In the genomic region with DNA sequence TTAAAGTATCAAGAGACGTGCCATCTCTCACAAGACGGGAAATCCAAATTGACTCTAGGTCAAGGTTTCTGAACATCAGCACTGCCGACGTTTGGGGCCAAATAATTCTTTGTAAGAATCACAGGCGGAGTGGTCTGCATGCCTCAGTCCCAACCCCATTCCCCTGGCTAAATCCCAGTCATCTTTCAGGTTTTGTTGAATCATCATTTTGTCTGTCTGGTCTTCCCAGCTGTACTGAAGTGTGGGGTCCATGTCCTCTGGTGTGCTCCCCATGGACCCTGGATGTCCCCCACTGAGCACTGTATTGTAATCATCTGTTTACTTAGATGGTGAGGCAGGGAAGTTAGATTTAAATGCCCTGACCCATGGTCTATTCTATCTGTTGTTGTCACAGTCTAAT, we compare ENCODE assay signal across 7 cellular contexts.
"Had no signal": no experiment of that assay in that cellular context is flagged by ENCODE, and none has a peak within 500 bp of the region (broad histone marks: within the 10 kb centered on the region; RNA-seq: fewer than 3 reads in every experiment).

No MANE protein-coding gene starts in this region.

- H3K9ac ChIP-seq: KMS-11 had no signal

- H3K27ac ChIP-seq: HL-60, KMS-11 had no signal

- H3K4me3 ChIP-seq: GM23338 had no signal

- DNase-seq: H9, HCEC 1CT had no signal

- ATAC-seq: GM23338 had no signal

- H2AFZ ChIP-seq: GM23338 had no signal

- H3K4me2 ChIP-seq: GM23338, KMS-11 had no signal

- FAIRE-seq: H1, H54 had no signal
